20 cellular contexts compared by ENCODE assay signal in the genomic region with DNA sequence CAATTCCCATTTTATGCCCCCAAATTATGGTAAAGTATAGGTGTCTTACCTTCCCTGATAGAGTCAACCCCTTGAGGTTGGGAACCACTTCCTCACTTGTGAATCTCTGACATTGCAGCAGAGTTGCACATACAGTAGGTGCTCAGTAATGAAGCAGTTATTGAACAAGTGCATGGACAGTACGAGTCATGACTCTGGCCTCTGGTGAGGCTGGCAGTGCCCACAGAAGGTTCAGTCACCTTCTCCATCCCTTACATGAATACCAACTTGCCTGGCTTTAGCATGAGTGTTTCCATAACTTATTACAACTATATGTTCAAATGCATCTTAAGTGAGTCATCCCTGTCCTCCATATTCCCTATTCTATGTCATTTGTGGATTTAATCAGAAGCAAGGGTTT.
DNase-seq lines count a peak whose midpoint lies in the region; ATAC-seq and TF ChIP-seq lines count a peak whose summit lies in the region.
"Had no signal": no experiment of that assay in that cellular context is flagged by ENCODE, and none has a peak within 500 bp of the region (broad histone marks: within the 10 kb centered on the region; RNA-seq: fewer than 3 reads in every experiment).

No MANE protein-coding gene starts in this region.

- ATAC-seq in stimulated activated naive CD8-positive, alpha-beta T cell treated with anti-CD3 and anti-CD28 coated beads, Interleukin-15, Interleukin-2, amounts not matched to agents 100 U/mL and 50 U/mL, for 24 hours, result peak; percentile 87
- ATAC-seq in HG03196 (IDR thresholded peaks at IDR 0.05; ENCODE audit: unreplicated experiment), result no peak
- ATAC-seq: activated CD4-positive, CD25-positive, alpha-beta regulatory T cell treated with anti-CD3 and anti-CD28 coated beads, Interleukin-2, amount 50 U/mL, for 24 hours had no signal

- no peaks in the 10 kb centered on the region for H3K9me3 ChIP-seq in thyroid gland
- H3K9me3 ChIP-seq: BE2C, ovary, stomach, tibial artery had no signal

- H3K36me3 ChIP-seq in thyroid gland, result no peaks in the 10 kb centered on the region
- H3K36me3 ChIP-seq: BE2C, ovary, stomach, tibial artery had no signal

- no peak overlapping the region for H3K27ac ChIP-seq in thyroid gland
- H3K27ac ChIP-seq: ovary, tibial artery had no signal

- no peak for TF ChIP-seq POLR2A in thyroid gland (IDR thresholded peaks at IDR 0.05)

- H3K4me1 ChIP-seq in thyroid gland, result no peaks in the 10 kb centered on the region
- H3K4me1 ChIP-seq: BE2C, tibial artery had no signal

- no peak for DNase-seq in activated naive CD4-positive, alpha-beta T cell treated with anti-CD3 and anti-CD28 coated beads, Interleukin-2, amount 50 U/mL, for 16 hours
- DNase-seq in HS-5 (ENCODE audit: low read depth) (peak; percentile 38), astrocyte of the hippocampus (ENCODE audit: low read depth, low spot score) (peak; percentile 14), thyroid gland (no peak)
- DNase-seq in stimulated activated naive CD8-positive, alpha-beta T cell treated with anti-CD3 and anti-CD28 coated beads, Interleukin-15, Interleukin-2, amounts not matched to agents 100 U/mL and 50 U/mL, for 24 hours, result no peak
- DNase-seq: ACHN; activated naive CD4-positive, alpha-beta T cell treated with anti-CD3 and anti-CD28 coated beads, Interleukin-2, amount 10 ng/mL, durations not matched to agents 7 days and 5 days; BE2C; EL; NCI-H1436 treated with DMSO at 0.1 percent for 48 hours; NCI-H82; nephron progenitor cell; ovary; SHP77 treated with DMSO at 0.1 percent for 48 hours; stomach; tibial artery had no signal

- intact Hi-C loops in thyroid gland (cut with DNase I), result no loop called here

- H3K4me3 ChIP-seq in thyroid gland (replicated peaks in 1 of 3), result no peak overlapping the region
- H3K4me3 ChIP-seq: lung, ovary, stomach, tibial artery had no signal

- peaks cover 23% of the 10 kb centered on the region for H3K36me3 Mint-ChIP-seq in activated naive CD4-positive, alpha-beta T cell treated with anti-CD3 and anti-CD28 coated beads, Interleukin-2, amount 50 U/mL, for 24 hours

- H3K4me1 Mint-ChIP-seq in activated naive CD4-positive, alpha-beta T cell treated with anti-CD3 and anti-CD28 coated beads, Interleukin-2, amount 50 U/mL, for 24 hours, result peaks cover 58% of the 10 kb centered on the region
- H3K4me1 Mint-ChIP-seq: activated naive CD4-positive, alpha-beta T cell treated with anti-CD3 and anti-CD28 coated beads, Interleukin-2, amount 10 ng/mL, durations not matched to agents 7 days and 5 days had no signal

- H3K27me3 ChIP-seq in thyroid gland, result no peaks in the 10 kb centered on the region
- H3K27me3 ChIP-seq: BE2C, ovary, stomach, tibial artery had no signal

- no peak for TF ChIP-seq CTCF in thyroid gland (IDR thresholded peaks at IDR 0.05)

- peak overlapping the region; percentile 42 for H3K27ac Mint-ChIP-seq in activated naive CD4-positive, alpha-beta T cell treated with anti-CD3 and anti-CD28 coated beads, Interleukin-2, amount 50 U/mL, for 24 hours
- H3K27ac Mint-ChIP-seq: activated naive CD4-positive, alpha-beta T cell treated with anti-CD3 and anti-CD28 coated beads, Interleukin-2, amount 10 ng/mL, durations not matched to agents 7 days and 5 days; nephron progenitor cell had no signal

- no peak overlapping the region for H3K4me3 Mint-ChIP-seq in activated naive CD4-positive, alpha-beta T cell treated with anti-CD3 and anti-CD28 coated beads, Interleukin-2, amount 50 U/mL, for 24 hours
- H3K4me3 Mint-ChIP-seq: activated naive CD4-positive, alpha-beta T cell treated with anti-CD3 and anti-CD28 coated beads, Interleukin-2, amount 10 ng/mL, durations not matched to agents 7 days and 5 days; nephron progenitor cell had no signal

- H3K27me3 Mint-ChIP-seq in activated naive CD4-positive, alpha-beta T cell treated with anti-CD3 and anti-CD28 coated beads, Interleukin-2, amount 50 U/mL, for 24 hours, result no peaks in the 10 kb centered on the region
- H3K27me3 Mint-ChIP-seq: activated naive CD4-positive, alpha-beta T cell treated with anti-CD3 and anti-CD28 coated beads, Interleukin-2, amount 10 ng/mL, durations not matched to agents 7 days and 5 days had no signal

- 96 to 100% methylated on average over 1 of the region's 1 CpG for WGBS in thyroid gland, 2 donors

- H3K9me3 Mint-ChIP-seq in activated naive CD4-positive, alpha-beta T cell treated with anti-CD3 and anti-CD28 coated beads, Interleukin-2, amount 50 U/mL, for 24 hours, result no peaks in the 10 kb centered on the region
- H3K9me3 Mint-ChIP-seq: activated naive CD4-positive, alpha-beta T cell treated with anti-CD3 and anti-CD28 coated beads, Interleukin-2, amount 10 ng/mL, durations not matched to agents 7 days and 5 days; nephron progenitor cell had no signal

Comparison
In these comparisons a context has a peak if more than half of its experiments do, and no peak if none do; other contexts are left out.
1. DNase-seq: peak in HS-5 (single experiment) and astrocyte of the hippocampus (single experiment); none in activated naive CD4-positive, alpha-beta T cell treated with anti-CD3 and anti-CD28 coated beads, Interleukin-2, amount 50 U/mL, for 16 hours (single experiment), stimulated activated naive CD8-positive, alpha-beta T cell treated with anti-CD3 and anti-CD28 coated beads, Interleukin-15, Interleukin-2, amounts not matched to agents 100 U/mL and 50 U/mL, for 24 hours (single experiment) and thyroid gland (0 of 2).